24 cellular contexts compared by ENCODE assay signal in the genomic region with DNA sequence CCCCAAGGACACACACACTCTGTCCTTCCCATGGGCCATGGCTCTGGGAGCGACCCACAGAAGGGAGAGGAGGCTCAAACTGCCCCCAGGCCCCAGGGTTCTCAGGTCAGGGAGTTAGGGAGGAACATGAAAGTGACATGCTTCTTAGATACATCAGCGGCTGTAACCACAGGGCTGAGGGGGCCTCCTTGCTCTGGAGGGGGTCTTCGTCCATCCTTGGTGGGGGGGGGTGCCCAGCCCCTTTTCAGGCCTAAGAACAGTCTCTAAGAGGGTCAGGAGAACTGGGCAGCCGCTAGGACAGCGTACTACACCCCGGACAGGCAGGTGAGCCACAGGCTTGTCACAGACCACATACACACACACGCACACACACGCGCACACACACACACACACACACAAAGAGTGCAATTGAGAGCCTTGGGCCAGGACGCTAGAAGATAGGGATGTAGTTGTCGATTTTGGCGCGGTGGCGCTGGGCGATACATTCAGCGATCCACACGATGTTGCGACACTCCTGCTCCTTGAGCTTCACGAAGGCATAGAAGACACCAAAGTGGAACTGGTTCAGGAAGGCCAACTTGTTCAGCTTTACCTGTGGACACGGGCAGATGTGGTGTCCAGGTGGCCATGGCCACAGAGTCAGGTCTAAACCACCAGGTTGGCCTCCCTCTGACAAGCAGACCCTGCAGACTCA. TPM values are rescaled to one million over a fixed set of nuclear protein-coding genes. Genes with fewer than 3 reads are reported as not detected.
DNase-seq lines count a peak whose midpoint lies in the region; ATAC-seq and TF ChIP-seq lines count a peak whose summit lies in the region.
"Had no signal": no experiment of that assay in that cellular context is flagged by ENCODE, and none has a peak within 500 bp of the region (broad histone marks: within the 10 kb centered on the region; RNA-seq: fewer than 3 reads in every experiment).

No MANE protein-coding gene starts in this region.

- POLR2A ChIA-PET in HCT116 (lab: Charles Lee): no interaction called here
- POLR2A ChIA-PET in RWPE1 (lab: Yijun Ruan, JAX; ENCODE audit: low non-redundant PET): no interaction called here

- H3K9me3 ChIP-seq in HCT116 (ENCODE audit: control insufficient read depth in 1 of 2, insufficient read depth in 1 of 2, low read depth in 1 of 2, low read length in 2 of 2) (no peaks in the 10 kb centered on the region), mucosa of rectum (ENCODE audit: control insufficient read depth in 2 of 2, low read length in 2 of 2) (no peaks in the 10 kb centered on the region)
- H3K9me3 ChIP-seq: gastroesophageal sphincter, SJCRH30 had no signal

- TF ChIP-seq CTCF in HCT116 (IDR thresholded peaks at IDR 0.05 in 2 of 3, conservative IDR thresholded peaks at IDR 0.05 in 1 of 3; ENCODE audit: borderline replicate concordance in 1 of 3, insufficient read depth in 1 of 3, low read depth in 2 of 3, low read length in 2 of 3): no peak
- no peak for TF ChIP-seq CTCF in RWPE1 (conservative IDR thresholded peaks at IDR 0.05; ENCODE audit: low read depth)

- H3K9ac ChIP-seq in HCT116 (ENCODE audit: low read length) (no peak overlapping the region), mucosa of rectum (ENCODE audit: low read depth in 1 of 2, low read length in 2 of 2) (peak overlapping the region in 1 of 2 donors; percentile 2)

- no peaks in the 10 kb centered on the region for H3K79me2 ChIP-seq in HCT116 (ENCODE audit: insufficient read depth, low read length)

- peaks cover 0 to 7% of the 10 kb centered on the region in 2 experiments; a peak in 1 of 4 replicates for H3K36me3 ChIP-seq in HCT116 (ENCODE audit: control insufficient read depth in 1 of 2, insufficient read depth in 2 of 2, low read length in 2 of 2)
- H3K36me3 ChIP-seq in mucosa of rectum (ENCODE audit: control insufficient read depth in 2 of 2, insufficient read depth in 2 of 2, low read length in 2 of 2): peaks cover 54 to 62% of the 10 kb centered on the region in 2 donors

- no peak overlapping the region for H3K4me2 ChIP-seq in HCT116 (ENCODE audit: low read length)

- H3K9me2 ChIP-seq in HCT116 (ENCODE audit: insufficient read depth): no peaks in the 10 kb centered on the region

- BruUV-seq in HCT116 (replicated peaks; lab: Mats Ljungman, UMichigan): TSS peak; percentile 80

- CTCF ChIA-PET in HCT116 (lab: Charles Lee): interaction anchor here (0.8 kb wide), 1 partner anchor 153 kb away, joined by 3 read pairs; no protein-coding TSS in a partner anchor
- CTCF ChIA-PET in RWPE1 (lab: Yijun Ruan, JAX): interaction anchor here (0.9 to 1.4 kb wide), 2 partner anchors 10 to 24 kb away, joined by 4 to 5 read pairs; no protein-coding TSS in a partner anchor

- TF ChIP-seq RAD21 in HCT116 (IDR thresholded peaks at IDR 0.05; ENCODE audit: low read depth): no peak

- H3K4me3 ChIP-seq in HCT116 (replicated peaks in 1 of 2; ENCODE audit: low read depth in 1 of 2, low read length in 2 of 2) (no peak overlapping the region), mucosa of rectum (ENCODE audit: low read length in 2 of 2) (no peak overlapping the region)
- H3K4me3 ChIP-seq: gastroesophageal sphincter, SJCRH30 had no signal

- no peak overlapping the region for H2AFZ ChIP-seq in HCT116 (ENCODE audit: low read depth, low read length, poor library complexity, severe bottlenecking)

- H4K20me1 ChIP-seq in HCT116 (ENCODE audit: insufficient read depth): no peaks in the 10 kb centered on the region

- no peaks in the 10 kb centered on the region for H3K4me1 ChIP-seq in HCT116 (ENCODE audit: control insufficient read depth in 1 of 2, insufficient read depth in 2 of 2, low read length in 2 of 2)
- peaks cover 38 to 41% of the 10 kb centered on the region in 2 donors for H3K4me1 ChIP-seq in mucosa of rectum (ENCODE audit: control insufficient read depth in 2 of 2, insufficient read depth in 2 of 2, low read length in 2 of 2)

- no peak for TF ChIP-seq POLR2A in HCT116 (IDR thresholded peaks at IDR 0.05; ENCODE audit: borderline replicate concordance, extremely low read depth, insufficient read depth, insufficient read length)

- H3K27me3 ChIP-seq in HCT116 (ENCODE audit: insufficient read depth, low read length) (no peaks in the 10 kb centered on the region), mucosa of rectum (ENCODE audit: control insufficient read depth in 2 of 2, insufficient read depth in 2 of 2, low read length in 2 of 2) (no peaks in the 10 kb centered on the region)
- H3K27me3 ChIP-seq: gastroesophageal sphincter, SJCRH30 had no signal

- no peak overlapping the region for H3K27ac ChIP-seq in HCT116 (ENCODE audit: low read depth, low read length)
- H3K27ac ChIP-seq in RWPE1: peak overlapping the region; percentile 47
- H3K27ac ChIP-seq in mucosa of rectum (ENCODE audit: low read depth in 2 of 2, low read length in 2 of 2): peak overlapping the region; percentile 66 to 94
- H3K27ac ChIP-seq: gastroesophageal sphincter, SJCRH30 had no signal

- intact Hi-C loops in HCT116 (cut with micrococcal nuclease): no loop called here
- intact Hi-C loops in posterior vena cava (cut with DNase I): no loop called here
- intact Hi-C loops in Right ventricle myocardium inferior (cut with DNase I): no loop called here

- DNase-seq in HCT116 (ENCODE audit: low read depth, low spot score): no peak
- no peak for DNase-seq in RWPE1 (ENCODE audit: low spot score)
- DNase-seq in posterior vena cava (ENCODE audit: low spot score): no peak
- DNase-seq in Right ventricle myocardium inferior (ENCODE audit: missing footprints): no peak
- DNase-seq in NK-92 treated with Interleukin-12 subunit alpha and Interleukin-12 subunit beta, amount 100 ng/mL, for 24 hours (lab: John Stamatoyannopoulos, UW): no peak
- DNase-seq: activated CD4-positive, alpha-beta T cell treated with anti-CD3 and anti-CD28 coated beads, Interleukin-2, amount 10 ng/mL, durations not matched to agents 7 days and 5 days; activated naive CD4-positive, alpha-beta T cell; GDM1; H7; mesendoderm; NCI-H1436 treated with DMSO at 0.1 percent for 48 hours; NCI-H2171 treated with DMSO at 0.1 percent for 48 hours; NCI-H526 treated with DMSO at 0.1 percent for 48 hours; SJCRH30; small intestine; stimulated activated CD4-positive, alpha-beta T cell treated with anti-CD3 and anti-CD28 coated beads, Interleukin-2, amount 100 ng/mL, for 48 hours had no signal

- no peak for ATAC-seq in HCT116
- ATAC-seq in Right ventricle myocardium inferior: no peak
- ATAC-seq: gastroesophageal sphincter had no signal

- RAD21 ChIA-PET in HCT116 (lab: Charles Lee; ENCODE audit: low non-redundant PET in 1 of 2, low total read pairs in 2 of 2, uncharacterized antibody in 2 of 2, unreplicated experiment in 2 of 2): no interaction called here

TF ChIP-seq in HCT116, 20 proteins besides CTCF, POLR2A, EP300 and RAD21:
- no peak for TF ChIP-seq SP1 (IDR thresholded peaks at IDR 0.05; ENCODE audit: low read depth)
- no peak for TF ChIP-seq EGR1 (IDR thresholded peaks at IDR 0.05; ENCODE audit: low read depth)
- no peak for TF ChIP-seq EZH2phosphoT487 (IDR thresholded peaks at IDR 0.05; ENCODE audit: borderline replicate concordance)
- no peak for TF ChIP-seq SRF (IDR thresholded peaks at IDR 0.05; ENCODE audit: low read depth)
- TF ChIP-seq SIN3A (IDR thresholded peaks at IDR 0.05; ENCODE audit: low read depth): no peak
- no peak for TF ChIP-seq ZFX (IDR thresholded peaks at IDR 0.05)

RNA-seq across cellular contexts. Expression of a gene that starts 7.3 kb away (rescaled TPM):
- total RNA-seq in HCT116 (2021; ENCODE audit: unreplicated experiment) (9.7 TPM), posterior vena cava (1 to 10 TPM in 1 of 2 donors, under 1 TPM in 1; 0.43 to 3.2 TPM), Right ventricle myocardium inferior (0.81 TPM)
- 11.2 and 11.9 TPM in 2 replicates for polyA plus RNA-seq in HCT116 (2012)
- total RNA-seq: activated CD4-positive, alpha-beta T cell treated with anti-CD3 and anti-CD28 coated beads, Interleukin-2, amount 10 ng/mL, durations not matched to agents 7 days and 5 days; pulmonary artery endothelial cell; T-helper 1 cell treated with Interleukin-12 subunit alpha and Interleukin-12 subunit beta and Interleukin-4 antibody, amounts not matched to agents 30 ng/mL and 1 ng/mL, for 36 hours had no signal

RNA-seq across cellular contexts. Expression of a gene that starts 22.0 kb away (rescaled TPM):
- 9.1 TPM for total RNA-seq in HCT116 (2021; ENCODE audit: unreplicated experiment)
- 7.0 and 8.8 TPM in 2 replicates for polyA plus RNA-seq in HCT116 (2012)
- total RNA-seq in posterior vena cava: 10 to 100 TPM; 10.7 to 11.3 TPM
- 2.9 TPM for total RNA-seq in Right ventricle myocardium inferior
- total RNA-seq: SJCRH30 had no signal

RNA-seq across cellular contexts. Expression of a gene that starts 42.7 kb away (rescaled TPM):
- total RNA-seq in HCT116 (2021; ENCODE audit: unreplicated experiment) (36.6 TPM), posterior vena cava (10 to 100 TPM; 56.7 to 73.4 TPM), Right ventricle myocardium inferior (67.7 TPM)
- polyA plus RNA-seq in HCT116 (2012): 35.1 and 36.8 TPM in 2 replicates

RNA-seq across cellular contexts. Expression of a gene that starts 44.9 kb away (rescaled TPM):
- 1.2 TPM for total RNA-seq in HCT116 (2021; ENCODE audit: unreplicated experiment)
- 1.5 and 1.6 TPM in 2 replicates for polyA plus RNA-seq in HCT116 (2012)
- total RNA-seq in posterior vena cava: 10 to 100 TPM in 1 of 2 donors, 1 to 10 TPM in 1; 8.2 to 39.3 TPM
- 9.5 TPM for total RNA-seq in Right ventricle myocardium inferior
- total RNA-seq: activated CD4-positive, alpha-beta T cell treated with anti-CD3 and anti-CD28 coated beads, Interleukin-2, amount 10 ng/mL, durations not matched to agents 7 days and 5 days; T-helper 1 cell treated with Interleukin-12 subunit alpha and Interleukin-12 subunit beta and Interleukin-4 antibody, amounts not matched to agents 30 ng/mL and 1 ng/mL, for 36 hours had no signal

RNA-seq across cellular contexts. Expression of a gene that starts 45.1 kb away (rescaled TPM):
- not detected for total RNA-seq in HCT116 (2021; ENCODE audit: unreplicated experiment)
- polyA plus RNA-seq in HCT116 (2012): not detected in 2 replicates
- not detected for total RNA-seq in posterior vena cava
- not detected for total RNA-seq in Right ventricle myocardium inferior
- total RNA-seq: activated CD4-positive, alpha-beta T cell treated with anti-CD3 and anti-CD28 coated beads, Interleukin-2, amount 10 ng/mL, durations not matched to agents 7 days and 5 days; esophagus mucosa; gastroesophageal sphincter; M059J; pulmonary artery endothelial cell; SJCRH30; subcutaneous adipose tissue; T-helper 1 cell treated with Interleukin-12 subunit alpha and Interleukin-12 subunit beta and Interleukin-4 antibody, amounts not matched to agents 30 ng/mL and 1 ng/mL, for 36 hours had no signal
- polyA plus RNA-seq: neural cell had no signal
